In genomic region chr5:109327572-109327971, GRCh38 we compare ENCODE assay signal across 16 cellular contexts.
DNase-seq lines count a peak whose midpoint lies in the region; TF ChIP-seq lines count a peak whose summit lies in the region.
"Had no signal": no experiment of that assay in that cellular context is flagged by ENCODE, and none has a peak within 500 bp of the region (broad histone marks: within the 10 kb centered on the region; RNA-seq: fewer than 3 reads in every experiment).

No MANE protein-coding gene starts in this region.

- H2BK15ac ChIP-seq in neuronal stem cell (ENCODE audit: low read length): no peak overlapping the region

- no peak overlapping the region for H2AK5ac ChIP-seq in neuronal stem cell (ENCODE audit: low read depth, low read length)

- H3K23ac ChIP-seq in neuronal stem cell (ENCODE audit: low read depth, low read length, poor library complexity): no peak overlapping the region

- H3K9ac ChIP-seq in neuronal stem cell (ENCODE audit: low read depth, low read length, poor library complexity): no peak overlapping the region

- no peak overlapping the region for H3K14ac ChIP-seq in neuronal stem cell (ENCODE audit: low read length)

- no peak overlapping the region for H2BK120ac ChIP-seq in neuronal stem cell (ENCODE audit: low read depth, low read length)

- no peak overlapping the region for H2BK12ac ChIP-seq in neuronal stem cell (ENCODE audit: low read length)

- no peak overlapping the region for H4K91ac ChIP-seq in neuronal stem cell (ENCODE audit: low read depth, low read length, poor library complexity)

- H3K27ac ChIP-seq in coronary artery (peak overlapping the region; percentile 27 to 59), neuronal stem cell (replicated peaks; ENCODE audit: low read length) (no peak overlapping the region), tibial artery (peak overlapping the region; percentile 51 to 53)

- H3K4me1 ChIP-seq in neuronal stem cell (ENCODE audit: control insufficient read depth in 2 of 2, insufficient read depth in 1 of 2, low read depth in 1 of 2, low read length in 2 of 2) (peaks cover 0 to 7% of the 10 kb centered on the region in 2 donors), tibial artery (peaks cover 0 to 77% (median 27%) of the 10 kb centered on the region in 4 donors)
- H3K4me1 ChIP-seq: BE2C had no signal

- no peak overlapping the region for H3K4me2 ChIP-seq in neuronal stem cell (ENCODE audit: insufficient read depth, low read length, poor library complexity, severe bottlenecking)

- H3K36me3 ChIP-seq in neuronal stem cell (replicated peaks in 1 of 2; ENCODE audit: control insufficient read depth in 2 of 2, insufficient read depth in 2 of 2, low read length in 2 of 2): peaks cover 0 to 43% of the 10 kb centered on the region in 2 donors
- peaks cover 0 to 7% (median under 1%) of the 10 kb centered on the region in 3 donors for H3K36me3 ChIP-seq in tibial artery
- H3K36me3 ChIP-seq: BE2C had no signal

- no peaks in the 10 kb centered on the region for H3K27me3 ChIP-seq in neuronal stem cell (ENCODE audit: control insufficient read depth in 3 of 3, insufficient read depth in 3 of 3, low read depth in 1 of 3, low read length in 3 of 3)
- no peaks in the 10 kb centered on the region for H3K27me3 ChIP-seq in tibial artery
- H3K27me3 ChIP-seq: BE2C had no signal

- no peak overlapping the region for H4K8ac ChIP-seq in neuronal stem cell (ENCODE audit: low read depth, low read length)

- TF ChIP-seq CTCF in coronary artery (IDR thresholded peaks at IDR 0.05): no peak
- no peak for TF ChIP-seq CTCF in tibial artery (IDR thresholded peaks at IDR 0.05)

- H3K18ac ChIP-seq in neuronal stem cell (ENCODE audit: low read length): no peak overlapping the region

- H2AFZ ChIP-seq in neuronal stem cell (ENCODE audit: low read length): no peak overlapping the region

- H3K9me3 ChIP-seq in neuronal stem cell (replicated peaks in 1 of 2; ENCODE audit: control insufficient read depth in 2 of 2, insufficient read depth in 1 of 2, low read depth in 1 of 2, low read length in 2 of 2): no peaks in the 10 kb centered on the region
- no peaks in the 10 kb centered on the region for H3K9me3 ChIP-seq in tibial artery
- H3K9me3 ChIP-seq: BE2C had no signal

- no CpG with 5 or more reads among the region's 3 CpGs for WGBS in neuronal stem cell (ENCODE audit: extremely low coverage in 2 of 2, insufficient read length in 2 of 2, insufficient replicate concordance in 1 of 2), 2 donors

- DNase-seq in NCI-H446 treated with DMSO at 0.1 percent for 48 hours (lab: John Stamatoyannopoulos, UW): peak; percentile 52
- DNase-seq in coronary artery (ENCODE audit: low spot score): no peak
- DNase-seq in neuronal stem cell (ENCODE audit: low spot score): peak; percentile 15
- no peak for DNase-seq in tibial artery
- DNase-seq in H4 (ENCODE audit: low spot score): no peak
- no peak for DNase-seq in putamen (ENCODE audit: low spot score)
- DNase-seq in SKM-1 (lab: John Stamatoyannopoulos, UW; ENCODE audit: unreplicated experiment): no peak
- DNase-seq: BE2C; CD4-positive, alpha-beta memory T cell; EL; H7; MM.1S; NCI-H1105; NCI-H1930; NCI-H2171 treated with DMSO at 0.1 percent for 48 hours; NCI-H510A treated with DMSO at 0.1 percent for 48 hours had no signal

- no peak overlapping the region for H3K4me3 ChIP-seq in coronary artery
- no peak overlapping the region for H3K4me3 ChIP-seq in neuronal stem cell (ENCODE audit: low read length in 2 of 2)
- no peak overlapping the region for H3K4me3 ChIP-seq in tibial artery

- no peaks in the 10 kb centered on the region for H3K79me1 ChIP-seq in neuronal stem cell (ENCODE audit: low read depth, low read length)

- H3K4ac ChIP-seq in neuronal stem cell (ENCODE audit: low read length): no peak overlapping the region

- intact Hi-C loops in tibial artery (cut with DNase I; ENCODE audit: low total_unique reads): no loop called here

- H2BK5ac ChIP-seq in neuronal stem cell (ENCODE audit: low read length): no peak overlapping the region

Comparison
In these comparisons a context has a peak if more than half of its experiments do, and no peak if none do; other contexts are left out.
1. DNase-seq: peak in NCI-H446 treated with DMSO at 0.1 percent for 48 hours (single experiment) and neuronal stem cell (single experiment); none in coronary artery (single experiment), tibial artery (0 of 2), H4 (single experiment), putamen (single experiment) and SKM-1 (single experiment).